In genomic region chr14:90905531-90905930, GRCh38 we compare ENCODE assay signal across 13 cellular contexts.
DNase-seq lines count a peak whose midpoint lies in the region; ATAC-seq and TF ChIP-seq lines count a peak whose summit lies in the region.
"Had no signal": no experiment of that assay in that cellular context is flagged by ENCODE, and none has a peak within 500 bp of the region (broad histone marks: within the 10 kb centered on the region; RNA-seq: fewer than 3 reads in every experiment).

No MANE protein-coding gene starts in this region.

- TF ChIP-seq CTCF in GM13976 (IDR thresholded peaks at IDR 0.05; ENCODE audit: borderline replicate concordance, control extremely low read depth, extremely low read depth, insufficient read depth, missing control alignments) = no peak
- no peak for TF ChIP-seq CTCF in brain microvascular endothelial cell (IDR thresholded peaks at IDR 0.05; ENCODE audit: low read depth, low read length, missing control alignments)
- no peak for TF ChIP-seq CTCF in colonic mucosa (IDR thresholded peaks at IDR 0.05)

- in situ Hi-C loops in GM13976 (cut with MboI; ENCODE audit: low sequenced_read_pairs, unreplicated experiment) (loop anchor here (10.0 kb wide), 2 partner anchors 269 to 379 kb away; no protein-coding TSS in a partner anchor), brain microvascular endothelial cell (cut with HindIII; ENCODE audit: low pct_ligation_motif_present, low sequenced_read_pairs) (loop anchor here (25.0 kb wide), 1 partner anchor 382 kb away; no protein-coding TSS in a partner anchor)

- no peaks in the 10 kb centered on the region for H3K4me1 ChIP-seq in colonic mucosa
- H3K4me1 ChIP-seq: left lung had no signal

- no peaks in the 10 kb centered on the region for H3K36me3 ChIP-seq in brain microvascular endothelial cell (replicated peaks)
- no peaks in the 10 kb centered on the region for H3K36me3 ChIP-seq in colonic mucosa
- H3K36me3 ChIP-seq: left lung had no signal

- H3K4me3 ChIP-seq in brain microvascular endothelial cell (ENCODE audit: low read depth, low read length) (no peak overlapping the region), colonic mucosa (no peak overlapping the region)
- H3K4me3 ChIP-seq: left lung had no signal

- ATAC-seq in GM19372 (IDR thresholded peaks at IDR 0.05; ENCODE audit: low read depth, unreplicated experiment) = peak; percentile 90
- peak; percentile 93 for ATAC-seq in HG02885 (IDR thresholded peaks at IDR 0.05; ENCODE audit: poor library complexity, unreplicated experiment)
- ATAC-seq: esophagus mucosa, left lung had no signal

- H3K27ac ChIP-seq in brain microvascular endothelial cell = no peak overlapping the region
- no peak overlapping the region for H3K27ac ChIP-seq in colonic mucosa
- H3K27ac ChIP-seq: HL-60, left lung had no signal

- intact Hi-C loops in colonic mucosa (cut with DNase I) = loop anchor here (5.0 to 10.0 kb wide), 2 partner anchors 152 to 379 kb away; no protein-coding TSS in a partner anchor
- intact Hi-C loops in cardiac septum (cut with DNase I) = no loop called here

- no peak overlapping the region for H3K9ac ChIP-seq in colonic mucosa (ENCODE audit: low read depth in 2 of 2, low read length in 2 of 2)

- DNase-seq in GM13976 (ENCODE audit: low spot score) = peak; percentile 43
- DNase-seq in RPMI8226 = peak; percentile 2
- no peak for DNase-seq in brain microvascular endothelial cell
- DNase-seq in colonic mucosa = no peak
- no peak for DNase-seq in cardiac septum (ENCODE audit: low spot score)
- DNase-seq in kidney glomerular epithelial cell (lab: John Stamatoyannopoulos, UW) = no peak
- DNase-seq: left lung, NCI-H2081, retina had no signal

- no peaks in the 10 kb centered on the region for H3K27me3 ChIP-seq in brain microvascular endothelial cell (replicated peaks)
- no peaks in the 10 kb centered on the region for H3K27me3 ChIP-seq in colonic mucosa
- H3K27me3 ChIP-seq: left lung had no signal

- no peaks in the 10 kb centered on the region for H3K9me3 ChIP-seq in colonic mucosa
- H3K9me3 ChIP-seq: left lung had no signal

Comparison
In these comparisons a context has a peak if more than half of its experiments do, and no peak if none do; other contexts are left out.
1. DNase-seq: peak in GM13976 (single experiment) and RPMI8226 (single experiment); none in brain microvascular endothelial cell (single experiment), colonic mucosa (single experiment), cardiac septum (single experiment) and kidney glomerular epithelial cell (single experiment).